ENCODE assay signal across 22 cellular contexts in the genomic region with DNA sequence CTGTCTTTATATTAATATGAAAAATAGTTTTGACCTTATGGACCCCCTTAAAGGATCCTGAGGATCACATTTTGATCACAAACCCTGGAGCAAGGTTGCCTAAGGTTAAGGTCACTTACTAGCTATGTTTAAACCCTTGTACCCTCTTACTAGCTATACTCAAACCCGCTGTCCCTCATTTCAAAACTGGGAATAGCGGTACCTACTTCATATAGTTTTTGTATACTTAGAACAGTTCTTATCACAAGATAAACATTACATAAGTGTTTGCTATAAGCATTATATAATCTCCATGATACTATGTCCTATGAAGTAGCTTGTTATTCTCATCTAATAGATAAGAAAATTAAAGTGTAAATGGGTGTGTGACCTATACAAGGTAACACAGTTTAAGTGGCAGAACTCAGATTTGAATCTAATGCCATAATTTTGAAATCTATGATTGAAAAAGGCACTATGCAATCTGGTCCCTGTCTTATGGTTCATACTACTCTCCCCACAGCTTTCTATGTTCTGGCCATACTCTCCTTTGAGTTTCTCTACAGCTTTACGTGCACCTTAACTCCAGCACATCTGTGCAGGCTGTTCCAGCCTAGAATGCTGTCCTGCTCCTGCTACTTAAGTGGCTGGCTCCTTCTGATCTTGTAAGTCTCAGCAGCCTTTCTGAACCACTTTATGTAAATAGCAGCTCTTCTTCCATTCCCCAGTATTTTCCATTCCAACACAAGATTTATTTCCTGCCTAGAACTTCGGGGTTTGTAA. TPM values are rescaled to one million over a fixed set of nuclear protein-coding genes. Genes with fewer than 3 reads are reported as not detected.
DNase-seq lines count a peak whose midpoint lies in the region; ATAC-seq, FAIRE-seq and TF ChIP-seq lines count a peak whose summit lies in the region.
"Had no signal": no experiment of that assay in that cellular context is flagged by ENCODE, and none has a peak within 500 bp of the region (broad histone marks: within the 10 kb centered on the region; RNA-seq: fewer than 3 reads in every experiment).

No MANE protein-coding gene starts in this region.

- no peak for FAIRE-seq in small intestine (lab: Jason Lieb, UNC)
- FAIRE-seq: A549, D721Med, G401.6, GM12892 had no signal

- H3K27me3 ChIP-seq in left lung (no peaks in the 10 kb centered on the region), small intestine (ENCODE audit: control insufficient read depth in 2 of 2, insufficient read depth in 2 of 2, low read length in 2 of 2) (no peaks in the 10 kb centered on the region)
- no peaks in the 10 kb centered on the region for H3K27me3 ChIP-seq in CD4-positive, alpha-beta T cell (ENCODE audit: control insufficient read depth, insufficient read depth, low read length)

- H3K27me3 Mint-ChIP-seq in activated T-cell treated with anti-CD3 and anti-CD28 coated beads, Interleukin-2, amount 50 U/mL, for 24 hours = no peaks in the 10 kb centered on the region
- no peaks in the 10 kb centered on the region for H3K27me3 Mint-ChIP-seq in CD4-positive, alpha-beta T cell
- H3K27me3 Mint-ChIP-seq: B cell, IgD-negative memory B cell had no signal

- H3K4me3 ChIP-seq in left lung (no peak overlapping the region), small intestine (ENCODE audit: low read depth in 1 of 2, low read length in 2 of 2) (no peak overlapping the region)
- H3K4me3 ChIP-seq: A549, GM23248, HAP-1 had no signal

- no peaks in the 10 kb centered on the region for H3K36me3 ChIP-seq in left lung
- H3K36me3 ChIP-seq in small intestine (ENCODE audit: control insufficient read depth in 2 of 2, insufficient read depth in 2 of 2, low read length in 2 of 2) = no peaks in the 10 kb centered on the region

- no peak for TF ChIP-seq CTCF in left lung (IDR thresholded peaks at IDR 0.05)
- TF ChIP-seq CTCF in CD4-positive, alpha-beta T cell (IDR thresholded peaks at IDR 0.05) = no peak

- intact Hi-C loops in left lung (cut with DNase I) = no loop called here
- intact Hi-C loops in CD4-positive, alpha-beta T cell (cut with DNase I, micrococcal nuclease) = no loop called here

- peaks cover 67% of the 10 kb centered on the region for H3K36me3 Mint-ChIP-seq in activated T-cell treated with anti-CD3 and anti-CD28 coated beads, Interleukin-2, amount 50 U/mL, for 24 hours (ENCODE audit: low read depth)
- H3K36me3 Mint-ChIP-seq in CD4-positive, alpha-beta T cell (ENCODE audit: low read depth) = peaks cover 56% of the 10 kb centered on the region

- H3K4me1 ChIP-seq in left lung (peaks cover 0 to 6% of the 10 kb centered on the region in 2 donors), small intestine (ENCODE audit: control insufficient read depth in 2 of 2, insufficient read depth in 1 of 2, low read depth in 1 of 2, low read length in 1 of 2) (no peaks in the 10 kb centered on the region)
- H3K4me1 ChIP-seq: HAP-1 had no signal

- H3K9me3 Mint-ChIP-seq in activated T-cell treated with anti-CD3 and anti-CD28 coated beads, Interleukin-2, amount 50 U/mL, for 24 hours = peaks cover 10% of the 10 kb centered on the region
- no peaks in the 10 kb centered on the region for H3K9me3 Mint-ChIP-seq in CD4-positive, alpha-beta T cell
- H3K9me3 Mint-ChIP-seq: IgD-negative memory B cell had no signal

- H3K4me1 Mint-ChIP-seq in activated T-cell treated with anti-CD3 and anti-CD28 coated beads, Interleukin-2, amount 50 U/mL, for 24 hours (ENCODE audit: low read depth) = peaks cover 4% of the 10 kb centered on the region
- H3K4me1 Mint-ChIP-seq in CD4-positive, alpha-beta T cell (ENCODE audit: low read depth) = peaks cover 10% of the 10 kb centered on the region
- H3K4me1 Mint-ChIP-seq: CD14-positive monocyte had no signal

- peak; percentile 35 for ATAC-seq in left lung
- no peak for ATAC-seq in CD4-positive, alpha-beta T cell (ENCODE audit: poor library complexity)
- ATAC-seq: Right ventricle myocardium inferior had no signal

- POLR2A ChIA-PET in CD4-positive, alpha-beta T cell (lab: Charles Lee) = interaction anchor here (0.9 kb wide), 1 partner anchor 78 kb away, joined by 3 read pairs; a partner anchor contains a TSS

- peak overlapping the region; percentile 0 for H3K27ac Mint-ChIP-seq in activated T-cell treated with anti-CD3 and anti-CD28 coated beads, Interleukin-2, amount 50 U/mL, for 24 hours
- no peak overlapping the region for H3K27ac Mint-ChIP-seq in CD4-positive, alpha-beta T cell
- H3K27ac Mint-ChIP-seq: B cell, IgD-negative memory B cell had no signal

- no peak overlapping the region for H3K4me3 Mint-ChIP-seq in activated T-cell treated with anti-CD3 and anti-CD28 coated beads, Interleukin-2, amount 50 U/mL, for 24 hours
- H3K4me3 Mint-ChIP-seq in CD4-positive, alpha-beta T cell = no peak overlapping the region
- H3K4me3 Mint-ChIP-seq: B cell, CD14-positive monocyte, IgD-negative memory B cell had no signal

- WGBS in small intestine, 3 donors = 57 to 66% (median 58%) methylated on average over 4 of the region's 4 CpGs

- no peak for DNase-seq in activated T-cell treated with anti-CD3 and anti-CD28 coated beads, Interleukin-2, amount 50 U/mL, for 24 hours
- DNase-seq in activated T-cell treated with anti-CD3 and anti-CD28 coated beads, Interleukin-2, amount 50 U/mL, for 48 hours = no peak
- DNase-seq in HuH-7 (ENCODE audit: low spot score) = peak; percentile 33
- DNase-seq in left lung = no peak
- peak; percentile 16 for DNase-seq in small intestine
- DNase-seq in CD4-positive, alpha-beta T cell = no peak
- no peak for DNase-seq in SHP77 treated with DMSO at 0.1 percent for 48 hours (lab: John Stamatoyannopoulos, UW)
- DNase-seq: GM23248, MV-4-11, NCI-H1105 treated with DMSO at 0.1 percent for 48 hours, NCI-H2081, NCI-H526 treated with DMSO at 0.1 percent for 48 hours had no signal

- peak overlapping the region in 1 of 2 donors; percentile 0 for H3K27ac ChIP-seq in left lung
- no peak overlapping the region for H3K27ac ChIP-seq in small intestine (ENCODE audit: low read depth in 1 of 2, low read length in 1 of 2)
- no peak overlapping the region for H3K27ac ChIP-seq in CD4-positive, alpha-beta T cell (ENCODE audit: low read depth, low read length)
- H3K27ac ChIP-seq: A549, GM23248, HL-60 had no signal

- CTCF ChIA-PET in CD4-positive, alpha-beta T cell (lab: Charles Lee) = no interaction called here

- H3K9me3 ChIP-seq in left lung (no peaks in the 10 kb centered on the region), small intestine (ENCODE audit: control insufficient read depth, low read depth) (no peaks in the 10 kb centered on the region)
- no peaks in the 10 kb centered on the region for H3K9me3 ChIP-seq in CD4-positive, alpha-beta T cell (ENCODE audit: control insufficient read depth, low read length)
- H3K9me3 ChIP-seq: A549, HAP-1 had no signal

RNA-seq across cellular contexts. Expression of a gene that starts 30.4 kb away (rescaled TPM):
- 10 to 100 TPM; 24.2 to 37.9 TPM for total RNA-seq in left lung
- 1 to 10 TPM; 3.8 to 9.6 (median 4.2) TPM for polyA plus RNA-seq in small intestine
- total RNA-seq in CD4-positive, alpha-beta T cell = 10 to 100 TPM; 29.2 to 30.7 TPM

RNA-seq across cellular contexts. Expression of a gene that starts 30.8 kb away (rescaled TPM):
- 10 to 100 TPM; 92.1 to 92.9 TPM for total RNA-seq in left lung
- 100 to 1,000 TPM; 135 to 174 (median 136) TPM for polyA plus RNA-seq in small intestine
- total RNA-seq in CD4-positive, alpha-beta T cell = 10 to 100 TPM; 10.1 to 13.6 TPM

Comparison
In these comparisons a context has a peak if more than half of its experiments do, and no peak if none do; other contexts are left out.
1. DNase-seq: peak in HuH-7 (single experiment) and small intestine (single experiment); none in activated T-cell treated with anti-CD3 and anti-CD28 coated beads, Interleukin-2, amount 50 U/mL, for 24 hours (single experiment), activated T-cell treated with anti-CD3 and anti-CD28 coated beads, Interleukin-2, amount 50 U/mL, for 48 hours (0 of 2), left lung (0 of 2), CD4-positive, alpha-beta T cell (0 of 10) and SHP77 treated with DMSO at 0.1 percent for 48 hours (single experiment).
2. RNA of a gene that starts 30.8 kb away (total RNA-seq): 92.1 to 92.9 TPM in left lung; 10.1 to 13.6 TPM in CD4-positive, alpha-beta T cell; every median in the first group is over 4 times any median in the second.